ENCODE assay signal across 1 cellular context in genomic region chr6:10747251-10747972, GRCh38.
A peak's percentile ranks its signal among the peaks of the same experiment; 100 is the strongest.
TF ChIP-seq lines count a peak whose summit lies in the region.

Gene TMEM14B (plus strand): TSS chr6:10747805. CDS start chr6:10749246, 1,441 bp downstream.

TF ChIP-seq in WTC11, 78 proteins besides CTCF, POLR2A, EP300 and RAD21 (continued from another document):
- TF ChIP-seq ESRRA (CRISPR knock-in tag; IDR thresholded peaks at IDR 0.05; ENCODE audit: borderline replicate concordance) (no peak), RORB (CRISPR knock-in tag; IDR thresholded peaks at IDR 0.05) (no peak), EMX1 (CRISPR knock-in tag; IDR thresholded peaks at IDR 0.05) (no peak), KAT7 (CRISPR knock-in tag; IDR thresholded peaks at IDR 0.05; ENCODE audit: borderline replicate concordance) (peak; percentile 90), TCF7 (CRISPR knock-in tag; IDR thresholded peaks at IDR 0.05; ENCODE audit: low read depth) (no peak), GTF2I (CRISPR knock-in tag; conservative IDR thresholded peaks at IDR 0.05) (0 out of 2 replicates have a peak, but pooled peaks have one; percentile 31), NFE2L1 (CRISPR knock-in tag; IDR thresholded peaks at IDR 0.05) (0 out of 2 replicates have a peak, but pooled peaks have one; percentile 9), CREB1 (CRISPR knock-in tag; IDR thresholded peaks at IDR 0.05) (peak; percentile 64; the same call in 1 of the 2 replicates), FOXP1 (CRISPR knock-in tag; IDR thresholded peaks at IDR 0.05; ENCODE audit: borderline replicate concordance) (peak; percentile 61; the same call in 1 of the 2 replicates), ARID4B (CRISPR knock-in tag; IDR thresholded peaks at IDR 0.05; ENCODE audit: borderline replicate concordance) (peak; percentile 62; the same call in 1 of the 2 replicates), ZNF423 (CRISPR knock-in tag; IDR thresholded peaks at IDR 0.05) (no peak), CDX4 (CRISPR knock-in tag; IDR thresholded peaks at IDR 0.05; ENCODE audit: borderline replicate concordance) (no peak), ZNF263 (CRISPR knock-in tag; IDR thresholded peaks at IDR 0.05; ENCODE audit: low read depth) (no peak), SMAD3 (CRISPR knock-in tag; IDR thresholded peaks at IDR 0.05; ENCODE audit: borderline replicate concordance) (0 out of 2 replicates have a peak, but pooled peaks have one; percentile 49), E2F5 (CRISPR knock-in tag; IDR thresholded peaks at IDR 0.05) (peak; percentile 95), MAX (CRISPR knock-in tag; IDR thresholded peaks at IDR 0.05) (peak; percentile 94), FOXK1 (CRISPR knock-in tag; IDR thresholded peaks at IDR 0.05) (peak; percentile 89; the same call in 1 of the 2 replicates), NR2C2 (CRISPR knock-in tag; IDR thresholded peaks at IDR 0.05) (no peak), GABPB1 (CRISPR knock-in tag; IDR thresholded peaks at IDR 0.05) (peak; percentile 91), HMGA2 (CRISPR knock-in tag; IDR thresholded peaks at IDR 0.05) (no peak), TEAD4 (CRISPR knock-in tag; IDR thresholded peaks at IDR 0.05) (no peak), ZNF317 (CRISPR knock-in tag; IDR thresholded peaks at IDR 0.05; ENCODE audit: borderline replicate concordance, low read depth) (no peak)
- TF ChIP-seq, protein P1, sequence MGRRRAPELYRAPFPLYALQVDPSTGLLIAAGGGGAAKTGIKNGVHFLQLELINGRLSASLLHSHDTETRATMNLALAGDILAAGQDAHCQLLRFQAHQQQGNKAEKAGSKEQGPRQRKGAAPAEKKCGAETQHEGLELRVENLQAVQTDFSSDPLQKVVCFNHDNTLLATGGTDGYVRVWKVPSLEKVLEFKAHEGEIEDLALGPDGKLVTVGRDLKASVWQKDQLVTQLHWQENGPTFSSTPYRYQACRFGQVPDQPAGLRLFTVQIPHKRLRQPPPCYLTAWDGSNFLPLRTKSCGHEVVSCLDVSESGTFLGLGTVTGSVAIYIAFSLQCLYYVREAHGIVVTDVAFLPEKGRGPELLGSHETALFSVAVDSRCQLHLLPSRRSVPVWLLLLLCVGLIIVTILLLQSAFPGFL (CRISPR knock-in tag; IDR thresholded peaks at IDR 0.05; ENCODE audit: borderline replicate concordance): no peak
- TF ChIP-seq, protein P2, sequence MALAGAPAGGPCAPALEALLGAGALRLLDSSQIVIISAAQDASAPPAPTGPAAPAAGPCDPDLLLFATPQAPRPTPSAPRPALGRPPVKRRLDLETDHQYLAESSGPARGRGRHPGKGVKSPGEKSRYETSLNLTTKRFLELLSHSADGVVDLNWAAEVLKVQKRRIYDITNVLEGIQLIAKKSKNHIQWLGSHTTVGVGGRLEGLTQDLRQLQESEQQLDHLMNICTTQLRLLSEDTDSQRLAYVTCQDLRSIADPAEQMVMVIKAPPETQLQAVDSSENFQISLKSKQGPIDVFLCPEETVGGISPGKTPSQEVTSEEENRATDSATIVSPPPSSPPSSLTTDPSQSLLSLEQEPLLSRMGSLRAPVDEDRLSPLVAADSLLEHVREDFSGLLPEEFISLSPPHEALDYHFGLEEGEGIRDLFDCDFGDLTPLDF (CRISPR knock-in tag; IDR thresholded peaks at IDR 0.05): peak; percentile 79; the same call in 1 of the 2 replicates
- TF ChIP-seq, protein P3, sequence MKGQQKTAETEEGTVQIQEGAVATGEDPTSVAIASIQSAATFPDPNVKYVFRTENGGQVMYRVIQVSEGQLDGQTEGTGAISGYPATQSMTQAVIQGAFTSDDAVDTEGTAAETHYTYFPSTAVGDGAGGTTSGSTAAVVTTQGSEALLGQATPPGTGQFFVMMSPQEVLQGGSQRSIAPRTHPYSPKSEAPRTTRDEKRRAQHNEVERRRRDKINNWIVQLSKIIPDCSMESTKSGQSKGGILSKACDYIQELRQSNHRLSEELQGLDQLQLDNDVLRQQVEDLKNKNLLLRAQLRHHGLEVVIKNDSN (CRISPR knock-in tag; IDR thresholded peaks at IDR 0.05): peak; percentile 17; the same call in 1 of the 2 replicates
- TF ChIP-seq, protein P4, sequence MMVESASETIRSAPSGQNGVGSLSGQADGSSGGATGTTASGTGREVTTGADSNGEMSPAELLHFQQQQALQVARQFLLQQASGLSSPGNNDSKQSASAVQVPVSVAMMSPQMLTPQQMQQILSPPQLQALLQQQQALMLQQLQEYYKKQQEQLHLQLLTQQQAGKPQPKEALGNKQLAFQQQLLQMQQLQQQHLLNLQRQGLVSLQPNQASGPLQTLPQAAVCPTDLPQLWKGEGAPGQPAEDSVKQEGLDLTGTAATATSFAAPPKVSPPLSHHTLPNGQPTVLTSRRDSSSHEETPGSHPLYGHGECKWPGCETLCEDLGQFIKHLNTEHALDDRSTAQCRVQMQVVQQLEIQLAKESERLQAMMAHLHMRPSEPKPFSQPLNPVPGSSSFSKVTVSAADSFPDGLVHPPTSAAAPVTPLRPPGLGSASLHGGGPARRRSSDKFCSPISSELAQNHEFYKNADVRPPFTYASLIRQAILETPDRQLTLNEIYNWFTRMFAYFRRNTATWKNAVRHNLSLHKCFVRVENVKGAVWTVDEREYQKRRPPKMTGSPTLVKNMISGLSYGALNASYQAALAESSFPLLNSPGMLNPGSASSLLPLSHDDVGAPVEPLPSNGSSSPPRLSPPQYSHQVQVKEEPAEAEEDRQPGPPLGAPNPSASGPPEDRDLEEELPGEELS (CRISPR knock-in tag; IDR thresholded peaks at IDR 0.05): peak; percentile 93
- TF ChIP-seq, protein P5, sequence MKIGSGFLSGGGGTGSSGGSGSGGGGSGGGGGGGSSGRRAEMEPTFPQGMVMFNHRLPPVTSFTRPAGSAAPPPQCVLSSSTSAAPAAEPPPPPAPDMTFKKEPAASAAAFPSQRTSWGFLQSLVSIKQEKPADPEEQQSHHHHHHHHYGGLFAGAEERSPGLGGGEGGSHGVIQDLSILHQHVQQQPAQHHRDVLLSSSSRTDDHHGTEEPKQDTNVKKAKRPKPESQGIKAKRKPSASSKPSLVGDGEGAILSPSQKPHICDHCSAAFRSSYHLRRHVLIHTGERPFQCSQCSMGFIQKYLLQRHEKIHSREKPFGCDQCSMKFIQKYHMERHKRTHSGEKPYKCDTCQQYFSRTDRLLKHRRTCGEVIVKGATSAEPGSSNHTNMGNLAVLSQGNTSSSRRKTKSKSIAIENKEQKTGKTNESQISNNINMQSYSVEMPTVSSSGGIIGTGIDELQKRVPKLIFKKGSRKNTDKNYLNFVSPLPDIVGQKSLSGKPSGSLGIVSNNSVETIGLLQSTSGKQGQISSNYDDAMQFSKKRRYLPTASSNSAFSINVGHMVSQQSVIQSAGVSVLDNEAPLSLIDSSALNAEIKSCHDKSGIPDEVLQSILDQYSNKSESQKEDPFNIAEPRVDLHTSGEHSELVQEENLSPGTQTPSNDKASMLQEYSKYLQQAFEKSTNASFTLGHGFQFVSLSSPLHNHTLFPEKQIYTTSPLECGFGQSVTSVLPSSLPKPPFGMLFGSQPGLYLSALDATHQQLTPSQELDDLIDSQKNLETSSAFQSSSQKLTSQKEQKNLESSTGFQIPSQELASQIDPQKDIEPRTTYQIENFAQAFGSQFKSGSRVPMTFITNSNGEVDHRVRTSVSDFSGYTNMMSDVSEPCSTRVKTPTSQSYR (CRISPR knock-in tag; IDR thresholded peaks at IDR 0.05): peak; percentile 81; the same call in 1 of the 2 replicates
- TF ChIP-seq, protein P6, sequence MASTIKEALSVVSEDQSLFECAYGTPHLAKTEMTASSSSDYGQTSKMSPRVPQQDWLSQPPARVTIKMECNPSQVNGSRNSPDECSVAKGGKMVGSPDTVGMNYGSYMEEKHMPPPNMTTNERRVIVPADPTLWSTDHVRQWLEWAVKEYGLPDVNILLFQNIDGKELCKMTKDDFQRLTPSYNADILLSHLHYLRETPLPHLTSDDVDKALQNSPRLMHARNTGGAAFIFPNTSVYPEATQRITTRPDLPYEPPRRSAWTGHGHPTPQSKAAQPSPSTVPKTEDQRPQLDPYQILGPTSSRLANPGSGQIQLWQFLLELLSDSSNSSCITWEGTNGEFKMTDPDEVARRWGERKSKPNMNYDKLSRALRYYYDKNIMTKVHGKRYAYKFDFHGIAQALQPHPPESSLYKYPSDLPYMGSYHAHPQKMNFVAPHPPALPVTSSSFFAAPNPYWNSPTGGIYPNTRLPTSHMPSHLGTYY (CRISPR knock-in tag; IDR thresholded peaks at IDR 0.05): no peak
- TF ChIP-seq, protein P7, sequence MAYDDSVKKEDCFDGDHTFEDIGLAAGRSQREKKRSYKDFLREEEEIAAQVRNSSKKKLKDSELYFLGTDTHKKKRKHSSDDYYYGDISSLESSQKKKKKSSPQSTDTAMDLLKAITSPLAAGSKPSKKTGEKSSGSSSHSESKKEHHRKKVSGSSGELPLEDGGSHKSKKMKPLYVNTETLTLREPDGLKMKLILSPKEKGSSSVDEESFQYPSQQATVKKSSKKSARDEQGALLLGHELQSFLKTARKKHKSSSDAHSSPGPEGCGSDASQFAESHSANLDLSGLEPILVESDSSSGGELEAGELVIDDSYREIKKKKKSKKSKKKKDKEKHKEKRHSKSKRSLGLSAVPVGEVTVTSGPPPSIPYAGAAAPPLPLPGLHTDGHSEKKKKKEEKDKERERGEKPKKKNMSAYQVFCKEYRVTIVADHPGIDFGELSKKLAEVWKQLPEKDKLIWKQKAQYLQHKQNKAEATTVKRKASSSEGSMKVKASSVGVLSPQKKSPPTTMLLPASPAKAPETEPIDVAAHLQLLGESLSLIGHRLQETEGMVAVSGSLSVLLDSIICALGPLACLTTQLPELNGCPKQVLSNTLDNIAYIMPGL (CRISPR knock-in tag; IDR thresholded peaks at IDR 0.05): peak; percentile 28; the same call in 1 of the 2 replicates
- TF ChIP-seq, protein P8, sequence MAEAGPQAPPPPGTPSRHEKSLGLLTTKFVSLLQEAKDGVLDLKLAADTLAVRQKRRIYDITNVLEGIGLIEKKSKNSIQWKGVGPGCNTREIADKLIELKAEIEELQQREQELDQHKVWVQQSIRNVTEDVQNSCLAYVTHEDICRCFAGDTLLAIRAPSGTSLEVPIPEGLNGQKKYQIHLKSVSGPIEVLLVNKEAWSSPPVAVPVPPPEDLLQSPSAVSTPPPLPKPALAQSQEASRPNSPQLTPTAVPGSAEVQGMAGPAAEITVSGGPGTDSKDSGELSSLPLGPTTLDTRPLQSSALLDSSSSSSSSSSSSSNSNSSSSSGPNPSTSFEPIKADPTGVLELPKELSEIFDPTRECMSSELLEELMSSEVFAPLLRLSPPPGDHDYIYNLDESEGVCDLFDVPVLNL (CRISPR knock-in tag; IDR thresholded peaks at IDR 0.05; ENCODE audit: borderline replicate concordance, low read depth): no peak
TF ChIP-seq in WTC11: peak in this region for 22.
